ENCODE assay signal across 9 cellular contexts in the genomic region with DNA sequence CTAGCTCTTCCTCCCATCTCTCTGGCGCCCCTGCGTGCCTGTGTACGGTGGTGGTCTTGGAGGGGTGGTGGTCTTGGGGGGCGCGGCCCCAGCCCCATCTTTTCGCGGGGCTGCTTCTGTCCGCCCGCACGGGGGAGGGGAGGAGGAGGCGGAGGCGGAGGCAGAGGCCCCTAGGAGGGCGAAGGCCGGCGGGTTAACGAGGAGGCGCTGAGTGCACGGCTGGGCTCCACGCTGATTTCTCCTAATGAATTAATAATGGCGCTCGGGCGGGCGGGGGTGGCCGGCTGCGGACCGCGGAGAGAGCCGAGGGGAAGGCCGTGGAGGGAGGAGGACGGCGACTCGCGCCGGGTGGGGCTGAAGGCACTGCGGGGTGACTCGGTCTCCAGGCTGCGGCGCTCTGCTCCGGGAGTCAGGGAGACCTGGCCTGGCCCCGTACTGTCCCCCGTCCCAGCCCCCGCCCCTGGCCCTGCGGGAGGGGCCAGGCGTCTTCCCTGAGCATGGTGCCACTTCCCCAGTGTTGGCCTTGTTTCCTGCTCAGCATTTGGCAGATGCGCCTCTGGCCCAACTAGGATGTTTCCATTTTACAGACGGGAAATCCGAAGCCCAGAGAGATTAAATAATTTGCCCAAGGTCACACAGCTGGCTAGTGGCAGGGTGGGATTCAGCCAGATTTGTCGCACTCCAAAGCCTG. TPM values are rescaled to one million over a fixed set of nuclear protein-coding genes. Genes with fewer than 3 reads are reported as not detected.
DNase-seq lines count a peak whose midpoint lies in the region; ATAC-seq, FAIRE-seq and TF ChIP-seq lines count a peak whose summit lies in the region.
"Had no signal": no experiment of that assay in that cellular context is flagged by ENCODE, and none has a peak within 500 bp of the region (broad histone marks: within the 10 kb centered on the region; RNA-seq: fewer than 3 reads in every experiment).

No MANE protein-coding gene starts in this region.

- TF ChIP-seq POLR2A in ovary (IDR thresholded peaks at IDR 0.05) = no peak

- no peak for TF ChIP-seq CTCF in WI38 (IDR thresholded peaks at IDR 0.05; ENCODE audit: low read depth, low read length)
- TF ChIP-seq CTCF in ovary (IDR thresholded peaks at IDR 0.05) = no peak
- no peak for TF ChIP-seq CTCF in D721Med (IDR thresholded peaks at IDR 0.05; ENCODE audit: insufficient read depth, missing control alignments)

- no peak for DNase-seq in stimulated activated naive CD8-positive, alpha-beta T cell treated with anti-CD3 and anti-CD28 coated beads, Interleukin-15, Interleukin-2, amounts not matched to agents 100 U/mL and 50 U/mL, for 24 hours
- DNase-seq in head of caudate nucleus (peak in 24 of 42 donors; percentile 28 to 71 (median 40)), ovary (peak in 2 of 5 donors; percentile 41 to 61), D721Med (ENCODE audit: insufficient read length, low spot score) (no peak), NCI-H2107 (lab: John Stamatoyannopoulos, UW) (no peak)

- H3K27me3 Mint-ChIP-seq in stimulated activated naive CD8-positive, alpha-beta T cell treated with anti-CD3 and anti-CD28 coated beads, Interleukin-15, Interleukin-2, amounts not matched to agents 100 ng/mL and 50 ng/mL, for 24 hours = peaks cover 45% of the 10 kb centered on the region

- H3K4me3 Mint-ChIP-seq in stimulated activated naive CD8-positive, alpha-beta T cell treated with anti-CD3 and anti-CD28 coated beads, Interleukin-15, Interleukin-2, amounts not matched to agents 100 ng/mL and 50 ng/mL, for 24 hours = peak overlapping the region; percentile 17

- no peak for FAIRE-seq in D721Med (lab: Jason Lieb, UNC)
- FAIRE-seq: colon had no signal

- no peaks in the 10 kb centered on the region for H3K36me3 ChIP-seq in ovary

- H3K4me3 ChIP-seq in WI38 (ENCODE audit: low read depth, low read length) (peak overlapping the region; percentile 42), ovary (peak overlapping the region; percentile 29)

- H3K4me1 Mint-ChIP-seq in stimulated activated naive CD8-positive, alpha-beta T cell treated with anti-CD3 and anti-CD28 coated beads, Interleukin-15, Interleukin-2, amounts not matched to agents 100 ng/mL and 50 ng/mL, for 24 hours (ENCODE audit: low read depth) = peaks cover 15% of the 10 kb centered on the region

- H3K9me3 Mint-ChIP-seq in stimulated activated naive CD8-positive, alpha-beta T cell treated with anti-CD3 and anti-CD28 coated beads, Interleukin-15, Interleukin-2, amounts not matched to agents 100 ng/mL and 50 ng/mL, for 24 hours = no peaks in the 10 kb centered on the region

- H3K27me3 ChIP-seq in ovary = no peaks in the 10 kb centered on the region

- H3K4me1 ChIP-seq in ovary (ENCODE audit: insufficient read depth) = peaks cover 5% of the 10 kb centered on the region

- H3K9me3 ChIP-seq in ovary = no peaks in the 10 kb centered on the region

- H3K27ac Mint-ChIP-seq in stimulated activated naive CD8-positive, alpha-beta T cell treated with anti-CD3 and anti-CD28 coated beads, Interleukin-15, Interleukin-2, amounts not matched to agents 100 ng/mL and 50 ng/mL, for 24 hours = no peak overlapping the region

- no peak for ATAC-seq in stimulated activated naive CD8-positive, alpha-beta T cell treated with anti-CD3 and anti-CD28 coated beads, Interleukin-15, Interleukin-2, amounts not matched to agents 100 U/mL and 50 U/mL, for 24 hours
- no peak for ATAC-seq in GM21619 (IDR thresholded peaks at IDR 0.05; ENCODE audit: unreplicated experiment)

- no peaks in the 10 kb centered on the region for H3K36me3 Mint-ChIP-seq in stimulated activated naive CD8-positive, alpha-beta T cell treated with anti-CD3 and anti-CD28 coated beads, Interleukin-15, Interleukin-2, amounts not matched to agents 100 ng/mL and 50 ng/mL, for 24 hours (ENCODE audit: low read depth)

- no peak overlapping the region for H3K27ac ChIP-seq in ovary

- no peak for TF ChIP-seq EP300 in ovary (IDR thresholded peaks at IDR 0.05)

- WGBS in ovary, 3 donors = 2 to 8% (median 2%) methylated on average over 23 to 48 of the region's 48 CpGs

- intact Hi-C loops in head of caudate nucleus (cut with DNase I) = loop anchor here (10.0 kb wide), 1 partner anchor 66 kb away; the partner anchor contains the start of genes HADHA and HADHB
- intact Hi-C loops in ovary (cut with DNase I) = no loop called here

RNA-seq across cellular contexts. Expression of gene GAREM2, which starts 6.0 kb away (rescaled TPM):
- 10 to 100 TPM in 1 of 7 donors, 1 to 10 TPM in 6; 1.0 to 13.5 (median 6.2) TPM for total RNA-seq in ovary
- polyA plus RNA-seq in ovary = 1 to 10 TPM; 2.4 to 3.1 TPM

Comparison
In these comparisons a context has a peak if more than half of its experiments do, and no peak if none do; other contexts are left out.
1. DNase-seq: peak in head of caudate nucleus (24 of 42); none in stimulated activated naive CD8-positive, alpha-beta T cell treated with anti-CD3 and anti-CD28 coated beads, Interleukin-15, Interleukin-2, amounts not matched to agents 100 U/mL and 50 U/mL, for 24 hours (single experiment), D721Med (single experiment) and NCI-H2107 (single experiment).